In genomic region chr16:85011846-85012284, GRCh38 we compare ENCODE assay signal across 8 cellular contexts.
DNase-seq lines count a peak whose midpoint lies in the region; ATAC-seq and TF ChIP-seq lines count a peak whose summit lies in the region.

No MANE protein-coding gene starts in this region.

- DNase-seq in foreskin fibroblast (no peak), skeletal muscle cell (ENCODE audit: low read depth) (no peak), COLO668 (lab: John Stamatoyannopoulos, UW; ENCODE audit: unreplicated experiment) (no peak), NCI-H446 (lab: John Stamatoyannopoulos, UW) (no peak), foreskin melanocyte (no peak)

- ATAC-seq in GM18870 (IDR thresholded peaks at IDR 0.05; ENCODE audit: unreplicated experiment) (peak; percentile 16), SK-N-SH treated with all-trans-retinoic acid at 6 μM for 48 hours (peak; percentile 53; the same call in 2 of the 3 replicates), GM19035 (IDR thresholded peaks at IDR 0.05; ENCODE audit: unreplicated experiment) (no peak)

- TF ChIP-seq CTCF in foreskin fibroblast (IDR thresholded peaks at IDR 0.05; ENCODE audit: low read depth, low read length) = no peak

- H3K4me3 ChIP-seq in foreskin fibroblast (ENCODE audit: low read depth in 1 of 2, low read length in 2 of 2) (peak overlapping the region; percentile 90 to 95), skeletal muscle cell (ENCODE audit: low read depth, low read length) (peak overlapping the region; percentile 96)

TF ChIP-seq in SK-N-SH treated with all-trans-retinoic acid at 6 μM for 48 hours, 23 proteins besides CTCF, POLR2A, EP300 and RAD21:
- TF ChIP-seq TOX (CRISPR knock-in tag; IDR thresholded peaks at IDR 0.05; ENCODE audit: borderline replicate concordance) (no peak), PPARA (CRISPR knock-in tag; IDR thresholded peaks at IDR 0.05; ENCODE audit: borderline replicate concordance) (no peak), BACH2 (CRISPR knock-in tag; IDR thresholded peaks at IDR 0.05; ENCODE audit: borderline replicate concordance) (no peak), ZNF8 (CRISPR knock-in tag; IDR thresholded peaks at IDR 0.05) (no peak), PATZ1 (CRISPR knock-in tag; IDR thresholded peaks at IDR 0.05; ENCODE audit: borderline replicate concordance) (no peak), ARNTL (CRISPR knock-in tag; IDR thresholded peaks at IDR 0.05; ENCODE audit: borderline replicate concordance, low read depth) (no peak), ZNF70 (CRISPR knock-in tag; IDR thresholded peaks at IDR 0.05) (no peak), ISL1 (CRISPR knock-in tag; IDR thresholded peaks at IDR 0.05) (no peak), OSR1 (CRISPR knock-in tag; IDR thresholded peaks at IDR 0.05) (no peak), ZNF565 (CRISPR knock-in tag; conservative IDR thresholded peaks at IDR 0.05; ENCODE audit: low read depth) (no peak), CSDC2 (CRISPR knock-in tag; IDR thresholded peaks at IDR 0.05) (no peak), ZC3H10 (CRISPR knock-in tag; IDR thresholded peaks at IDR 0.05) (no peak), ESRRG (CRISPR knock-in tag; IDR thresholded peaks at IDR 0.05) (no peak)
- TF ChIP-seq, protein P1, sequence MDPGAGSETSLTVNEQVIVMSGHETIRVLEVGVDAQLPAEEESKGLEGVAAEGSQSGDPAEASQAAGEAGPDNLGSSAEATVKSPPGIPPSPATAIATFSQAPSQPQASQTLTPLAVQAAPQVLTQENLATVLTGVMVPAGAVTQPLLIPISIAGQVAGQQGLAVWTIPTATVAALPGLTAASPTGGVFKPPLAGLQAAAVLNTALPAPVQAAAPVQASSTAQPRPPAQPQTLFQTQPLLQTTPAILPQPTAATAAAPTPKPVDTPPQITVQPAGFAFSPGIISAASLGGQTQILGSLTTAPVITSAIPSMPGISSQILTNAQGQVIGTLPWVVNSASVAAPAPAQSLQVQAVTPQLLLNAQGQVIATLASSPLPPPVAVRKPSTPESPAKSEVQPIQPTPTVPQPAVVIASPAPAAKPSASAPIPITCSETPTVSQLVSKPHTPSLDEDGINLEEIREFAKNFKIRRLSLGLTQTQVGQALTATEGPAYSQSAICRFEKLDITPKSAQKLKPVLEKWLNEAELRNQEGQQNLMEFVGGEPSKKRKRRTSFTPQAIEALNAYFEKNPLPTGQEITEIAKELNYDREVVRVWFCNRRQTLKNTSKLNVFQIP (CRISPR knock-in tag; IDR thresholded peaks at IDR 0.05; ENCODE audit: borderline replicate concordance, low read depth) = no peak
